Comparison of ENCODE assay signal across 12 cellular contexts in the genomic region with DNA sequence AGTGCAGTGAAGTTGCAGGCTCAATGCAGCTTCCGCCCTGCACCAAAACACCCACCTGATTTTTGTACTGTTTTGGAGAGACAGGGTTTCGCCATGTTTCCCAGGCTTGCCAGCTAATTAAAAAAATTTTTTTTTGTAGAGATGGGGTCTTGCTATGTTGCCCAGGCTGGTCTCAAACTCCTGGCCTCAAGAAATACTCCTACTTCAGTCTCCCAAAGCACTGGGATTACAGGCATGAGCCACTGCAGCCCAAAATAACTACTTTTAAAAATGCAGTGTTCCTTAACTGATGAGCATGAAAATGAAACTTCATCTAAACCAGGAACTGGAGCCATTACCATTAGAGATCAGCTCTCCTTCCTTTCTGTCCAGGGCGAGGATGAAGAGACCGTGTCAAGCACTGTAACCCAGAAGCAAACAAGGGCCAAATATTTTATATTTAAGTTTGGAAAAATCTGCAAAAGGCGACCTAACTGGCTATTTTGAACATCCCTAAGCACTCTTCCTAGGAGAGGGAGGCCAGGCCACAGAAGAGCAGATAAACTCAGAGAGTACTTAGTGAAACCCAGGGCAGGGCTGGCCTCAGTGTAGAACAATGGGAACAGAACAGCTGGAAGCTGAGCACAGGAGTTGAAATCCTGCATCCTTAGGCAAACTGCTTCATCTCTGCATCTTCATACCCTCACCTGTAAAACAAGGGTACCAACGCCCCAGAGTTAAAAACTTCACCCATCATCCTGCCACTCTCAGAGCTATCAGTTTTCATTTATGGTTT. TPM values are rescaled to one million over a fixed set of nuclear protein-coding genes. Genes with fewer than 3 reads are reported as not detected.
A peak's percentile ranks its signal among the peaks of the same experiment; 100 is the strongest.
DNase-seq lines count a peak whose midpoint lies in the region; ATAC-seq and TF ChIP-seq lines count a peak whose summit lies in the region.
"Had no signal": no experiment of that assay in that cellular context is flagged by ENCODE, and none has a peak within 500 bp of the region (broad histone marks: within the 10 kb centered on the region; RNA-seq: fewer than 3 reads in every experiment).

No MANE protein-coding gene starts in this region.

- POLR2A ChIA-PET in IMR-90 (lab: Charles Lee; ENCODE audit: unreplicated experiment), result no interaction called here

- peak overlapping the region; percentile 92 to 98 (median 95) for H3K27ac Mint-ChIP-seq in CD14-positive monocyte

- no peak overlapping the region for H3K4ac ChIP-seq in IMR-90 (ENCODE audit: low read depth, low read length)

- no peak overlapping the region for H2BK120ac ChIP-seq in IMR-90 (ENCODE audit: low read depth, low read length)

- no peak overlapping the region for H2BK20ac ChIP-seq in IMR-90 (ENCODE audit: low read depth, low read length)

- no peak overlapping the region for H3K14ac ChIP-seq in IMR-90 (replicated peaks; ENCODE audit: low read depth, low read length)

- CTCF ChIA-PET in IMR-90 (lab: Yijun Ruan, JAX), result interaction anchor here (0.6 to 1.1 kb wide), 2 partner anchors 13 to 17 kb away, joined by 3 to 4 read pairs; no protein-coding TSS in a partner anchor

- no peak overlapping the region for H3K4me2 ChIP-seq in IMR-90 (ENCODE audit: low read depth, low read length)

- H2AFZ ChIP-seq in IMR-90 (replicated peaks; ENCODE audit: low read length, poor library complexity), result no peak overlapping the region

- intact Hi-C loops in CD14-positive monocyte (cut with micrococcal nuclease), result loop anchor here in 1 of 2 donors (2.0 kb wide), 1 partner anchor 22 kb away; no protein-coding TSS in a partner anchor
- intact Hi-C loops in IMR-90 (cut with micrococcal nuclease), result no loop called here
- intact Hi-C loops in dorsolateral prefrontal cortex (cut with DNase I), result loop anchor here in 1 of 2 donors (5.0 kb wide), 1 partner anchor 84 kb away; no protein-coding TSS in a partner anchor

- H3K56ac ChIP-seq in IMR-90 (ENCODE audit: extremely low read depth, insufficient read depth, low read length), result no peak overlapping the region

- no peak overlapping the region for H4K91ac ChIP-seq in IMR-90 (ENCODE audit: insufficient read depth, low read depth, low read length)

- dilution Hi-C loops in IMR-90 (cut with HindIII; ENCODE audit: low sequenced_read_pairs, unreplicated experiment), result no loop called here

- no peak overlapping the region for H3K23ac ChIP-seq in IMR-90 (ENCODE audit: low read depth, low read length)

- H4K20me1 ChIP-seq in IMR-90 (ENCODE audit: insufficient read depth, low read length), result peaks cover 95% of the 10 kb centered on the region

- H2AK5ac ChIP-seq in IMR-90 (ENCODE audit: low read depth, low read length), result no peak overlapping the region

- H4K8ac ChIP-seq in IMR-90 (ENCODE audit: low read depth in 2 of 2, low read length in 2 of 2), result no peak overlapping the region

- no peak overlapping the region for H2BK15ac ChIP-seq in IMR-90 (ENCODE audit: low read depth, low read length)

- BruUV-seq in IMR-90 (replicated peaks; lab: Mats Ljungman, UMichigan), result no TSS peak

- H3K27me3 ChIP-seq in IMR-90 (ENCODE audit: control insufficient read depth, insufficient read depth, low read length), result no peaks in the 10 kb centered on the region
- no peaks in the 10 kb centered on the region for H3K27me3 ChIP-seq in dorsolateral prefrontal cortex
- H3K27me3 ChIP-seq in neutrophil, result no peaks in the 10 kb centered on the region
- H3K27me3 ChIP-seq in BE2C, result no peaks in the 10 kb centered on the region

- H3K4me1 Mint-ChIP-seq in CD14-positive monocyte, result peaks cover 88% of the 10 kb centered on the region

- H3K27me3 Mint-ChIP-seq in CD14-positive monocyte (ENCODE audit: low read depth in 3 of 3), result peaks cover 0 to 4% (median 0%) of the 10 kb centered on the region in 3 donors

- H3K4me3 ChIP-seq in IMR-90 (ENCODE audit: insufficient read depth, low read depth, low read length) (no peak overlapping the region), dorsolateral prefrontal cortex (peak overlapping the region in 1 of 59 donors; percentile 19), neutrophil (ENCODE audit: low read depth in 1 of 2, low read length in 1 of 2) (peak overlapping the region; percentile 62 to 63), BE2C (ENCODE audit: low read depth, low read length) (no peak overlapping the region)

- in situ Hi-C loops in IMR-90 (cut with MboI; ENCODE audit: low sequenced_read_pairs), result no loop called here

- 0 out of 2 replicates have a peak, but pooled peaks cover 5% of the 10 kb centered on the region for H3K36me3 ChIP-seq in IMR-90 (ENCODE audit: control insufficient read depth, insufficient read depth, low read length)
- peaks cover 5% of the 10 kb centered on the region for H3K36me3 ChIP-seq in neutrophil
- H3K36me3 ChIP-seq in BE2C, result no peaks in the 10 kb centered on the region

- H3K9ac ChIP-seq in IMR-90 (ENCODE audit: low read depth, low read length), result no peak overlapping the region

- no peak overlapping the region for H3K18ac ChIP-seq in IMR-90 (ENCODE audit: low read depth, low read length)

- no peaks in the 10 kb centered on the region for H3K9me3 Mint-ChIP-seq in CD14-positive monocyte

- peaks cover 6 to 15% of the 10 kb centered on the region in 2 donors for H3K36me3 Mint-ChIP-seq in CD14-positive monocyte

- H3K9me3 ChIP-seq in IMR-90 (ENCODE audit: control insufficient read depth, insufficient read depth, low read length), result no peaks in the 10 kb centered on the region
- H3K9me3 ChIP-seq in neutrophil, result no peaks in the 10 kb centered on the region
- no peaks in the 10 kb centered on the region for H3K9me3 ChIP-seq in BE2C

- H3K27ac ChIP-seq in IMR-90 (ENCODE audit: insufficient read depth, low read length) (no peak overlapping the region), dorsolateral prefrontal cortex (peak overlapping the region in 33 of 59 donors; percentile 1 to 68 (median 34)), neutrophil (peak overlapping the region; percentile 90)

- H3K79me1 ChIP-seq in IMR-90 (ENCODE audit: low read depth in 1 of 2, low read length in 2 of 2), result peaks cover 7 to 88% of the 10 kb centered on the region in 2 experiments; a peak in 3 of 4 replicates

- H3K9me1 ChIP-seq in IMR-90 (ENCODE audit: insufficient read depth, low read length), result peaks cover 37% of the 10 kb centered on the region

- ATAC-seq in IMR-90 (ENCODE audit: low read depth) (peak; percentile 9; the same call in 1 of the 2 replicates), HG03460 (IDR thresholded peaks at IDR 0.05; ENCODE audit: unreplicated experiment) (no peak), omental fat pad (ENCODE audit: low FRiP score) (no peak)

- DNase-seq in CD14-positive monocyte (ENCODE audit: low spot score) (no peak), IMR-90 (no peak), dorsolateral prefrontal cortex (no peak), BE2C (no peak), HT-29 (ENCODE audit: low spot score) (no peak), omental fat pad (ENCODE audit: low spot score) (no peak)
- DNase-seq: effector CD8-positive, alpha-beta T cell; NCI-H2081; SHP77 treated with DMSO at 0.1 percent for 48 hours; stimulated activated CD4-positive, alpha-beta T cell treated with anti-CD3 and anti-CD28 coated beads, Interleukin-4, amount 100 ng/mL, for 1 hour had no signal

- H4K5ac ChIP-seq in IMR-90 (ENCODE audit: low read depth, low read length), result no peak overlapping the region

- no peak for TF ChIP-seq POLR2A in IMR-90 (IDR thresholded peaks at IDR 0.05; ENCODE audit: low read depth, low read length)

- H2AK9ac ChIP-seq in IMR-90 (replicated peaks; ENCODE audit: low read depth, low read length, poor library complexity), result no peak overlapping the region

- peak overlapping the region; percentile 71 to 92 for H3K4me3 Mint-ChIP-seq in CD14-positive monocyte

- H2BK5ac ChIP-seq in IMR-90 (ENCODE audit: low read depth, low read length, poor library complexity, severe bottlenecking), result no peak overlapping the region

- TF ChIP-seq RAD21 in IMR-90 (IDR thresholded peaks at IDR 0.05; ENCODE audit: low read length), result no peak

- TF ChIP-seq CTCF in CD14-positive monocyte (IDR thresholded peaks at IDR 0.05) (no peak), IMR-90 (conservative IDR thresholded peaks at IDR 0.05; ENCODE audit: low read depth, low read length) (no peak), dorsolateral prefrontal cortex (IDR thresholded peaks at IDR 0.05 in 54 of 56, conservative IDR thresholded peaks at IDR 0.05 in 2 of 56; ENCODE audit: low read depth in 1 of 56, partially characterized antibody in 56 of 56) (no peak), neutrophil (IDR thresholded peaks at IDR 0.05) (no peak), BE2C (IDR thresholded peaks at IDR 0.05; ENCODE audit: low read depth, low read length) (no peak), omental fat pad (IDR thresholded peaks at IDR 0.05) (no peak)

- H3K4me1 ChIP-seq in IMR-90 (ENCODE audit: control insufficient read depth, insufficient read depth, low read length), result peaks cover 18% of the 10 kb centered on the region
- peaks cover 95% of the 10 kb centered on the region in 2 experiments for H3K4me1 ChIP-seq in neutrophil (ENCODE audit: control insufficient read depth in 1 of 2, insufficient read depth in 1 of 2, low read depth in 1 of 2, low read length in 1 of 2)
- H3K4me1 ChIP-seq in BE2C, result peaks cover 3% of the 10 kb centered on the region

- WGBS in IMR-90 (ENCODE audit: extremely low coverage in 2 of 2, insufficient read length in 1 of 2), 2 experiments, result no CpG with 5 or more reads among the region's 6 CpGs

TF ChIP-seq in IMR-90, 13 proteins besides CTCF, POLR2A, EP300 and RAD21 (continues in another document):
- TF ChIP-seq FOS (IDR thresholded peaks at IDR 0.05; ENCODE audit: low read depth, low read length) (no peak), RCOR1 (IDR thresholded peaks at IDR 0.05; ENCODE audit: insufficient replicate concordance, low read length) (no peak), MAFK (IDR thresholded peaks at IDR 0.05; ENCODE audit: low read depth, low read length) (no peak), CEBPB (IDR thresholded peaks at IDR 0.05; ENCODE audit: low read depth, low read length) (no peak)
- TF ChIP-seq, protein P1, sequence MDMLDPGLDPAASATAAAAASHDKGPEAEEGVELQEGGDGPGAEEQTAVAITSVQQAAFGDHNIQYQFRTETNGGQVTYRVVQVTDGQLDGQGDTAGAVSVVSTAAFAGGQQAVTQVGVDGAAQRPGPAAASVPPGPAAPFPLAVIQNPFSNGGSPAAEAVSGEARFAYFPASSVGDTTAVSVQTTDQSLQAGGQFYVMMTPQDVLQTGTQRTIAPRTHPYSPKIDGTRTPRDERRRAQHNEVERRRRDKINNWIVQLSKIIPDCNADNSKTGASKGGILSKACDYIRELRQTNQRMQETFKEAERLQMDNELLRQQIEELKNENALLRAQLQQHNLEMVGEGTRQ (IDR thresholded peaks at IDR 0.05; ENCODE audit: low read depth, low read length), result no peak

RNA-seq across cellular contexts. Expression of a gene that starts 24.0 kb away (rescaled TPM):
- polyA plus RNA-seq in CD14-positive monocyte (1 to 10 TPM; 2.1 to 6.2 TPM), IMR-90 (2012; rRNA removed) (12.5 and 14.4 TPM in 2 replicates)
- total RNA-seq in IMR-90 (2012; rRNA removed) (7.3 and 8.3 TPM in 2 replicates), dorsolateral prefrontal cortex (100 to 1,000 TPM in 50 of 120 experiments, 10 to 100 TPM in 70; 67.1 to 131 (median 97.4) TPM), omental fat pad (100 to 1,000 TPM in 1 of 4 donors, 10 to 100 TPM in 3; 38.9 to 105 (median 51.8) TPM)
- 3.9 and 6.7 TPM in 2 replicates for polyA plus RNA-seq in IMR-90 (2012; cell fraction: cytosol; rRNA removed)
- 20.8 and 24.3 TPM in 2 replicates for polyA plus RNA-seq in IMR-90 (2012; cell fraction: nucleus; rRNA removed; ENCODE audit: low replicate concordance)
- polyA plus RNA-seq in BE2C (2012; ENCODE audit: insufficient read depth, insufficient read length, low read depth), result 51.9 TPM
- total RNA-seq in HT-29 (2014; rRNA removed; shearing (Covaris generic)), result 19.3 and 25.8 TPM in 2 replicates

Comparison
In these comparisons a context has a peak if more than half of its experiments do, and no peak if none do; other contexts are left out.
1. H3K4me3 ChIP-seq: peak in neutrophil (2 of 2); none in IMR-90 (single experiment) and BE2C (single experiment).